In genomic region chr11:19951558-19952083, GRCh38 we compare ENCODE assay signal across 1 cellular context.
TF ChIP-seq lines count a peak whose summit lies in the region.

No MANE protein-coding gene starts in this region.

TF ChIP-seq in HepG2, 621 proteins besides CTCF, POLR2A, EP300 and RAD21 (continued from another document):
- TF ChIP-seq PPARG (CRISPR knock-in tag; conservative IDR thresholded peaks at IDR 0.05) (0 out of 2 replicates have a peak, but pooled peaks have one; percentile 28), FOXM1 (CRISPR knock-in tag; IDR thresholded peaks at IDR 0.05) (no peak), ATRX (CRISPR knock-in tag; IDR thresholded peaks at IDR 0.05; ENCODE audit: borderline replicate concordance) (no peak), ZNF639 (CRISPR knock-in tag; conservative IDR thresholded peaks at IDR 0.05) (0 out of 2 replicates have a peak, but pooled peaks have one; percentile 18), IKZF1 (IDR thresholded peaks at IDR 0.05) (no peak)
